ENCODE assay signal across 22 cellular contexts in genomic region chr15:93880358-93880757, GRCh38.
DNase-seq lines count a peak whose midpoint lies in the region; ATAC-seq and TF ChIP-seq lines count a peak whose summit lies in the region.
"Had no signal": no experiment of that assay in that cellular context is flagged by ENCODE, and none has a peak within 500 bp of the region (broad histone marks: within the 10 kb centered on the region; RNA-seq: fewer than 3 reads in every experiment).

No MANE protein-coding gene starts in this region.

- no peak overlapping the region for H3K27ac ChIP-seq in gastroesophageal sphincter
- H3K27ac ChIP-seq in left lung, result no peak overlapping the region
- H3K27ac ChIP-seq: A549; BLaER1 treated with 17β-estradiol and CSF1 and Interleukin-3, amounts not matched to agents 10 nM and 100 nM; GM23248 had no signal

- TF ChIP-seq CTCF in gastroesophageal sphincter (IDR thresholded peaks at IDR 0.05) (no peak), left lung (IDR thresholded peaks at IDR 0.05) (no peak)

- H3K9me3 ChIP-seq in gastroesophageal sphincter, result no peaks in the 10 kb centered on the region
- no peaks in the 10 kb centered on the region for H3K9me3 ChIP-seq in left lung
- H3K9me3 ChIP-seq: BE2C had no signal

- DNase-seq in Right ventricle myocardium superior (no peak), left cardiac atrium (no peak), left lung (no peak), NCI-H774 (lab: John Stamatoyannopoulos, UW) (no peak)
- DNase-seq: 8988T; ACHN; AML-193; BE2C; CD4-positive, alpha-beta T cell; CD8-positive, alpha-beta memory T cell; DMS 273 treated with DMSO at 0.1 percent for 48 hours; DMS79; EL; GDM1; GM23248; H9 had no signal

- WGBS in gastroesophageal sphincter (ENCODE audit: low coverage in 1 of 2), 2 donors, result 89 to 90% methylated on average over 1 of the region's 1 CpG

- no peak for TF ChIP-seq EP300 in gastroesophageal sphincter (IDR thresholded peaks at IDR 0.05)

- H3K4me1 ChIP-seq in gastroesophageal sphincter, result peaks cover 0 to 4% (median 0%) of the 10 kb centered on the region in 3 donors
- H3K4me1 ChIP-seq in left lung, result no peaks in the 10 kb centered on the region
- H3K4me1 ChIP-seq: A549 had no signal

- H3K4me3 ChIP-seq in gastroesophageal sphincter (no peak overlapping the region), left lung (no peak overlapping the region)
- H3K4me3 ChIP-seq: A549; BLaER1 treated with 17β-estradiol and CSF1 and Interleukin-3, amounts not matched to agents 10 nM and 100 nM; GM12878; GM23248 had no signal

- intact Hi-C loops in Right ventricle myocardium superior (cut with DNase I), result no loop called here
- intact Hi-C loops in left cardiac atrium (cut with DNase I), result no loop called here
- intact Hi-C loops in left lung (cut with DNase I), result no loop called here

- peak; percentile 77 for ATAC-seq in Right ventricle myocardium superior (ENCODE audit: poor library complexity)
- ATAC-seq in left cardiac atrium, result no peak
- peak; percentile 39 for ATAC-seq in gastroesophageal sphincter
- peak; percentile 39 for ATAC-seq in left lung
- no peak for ATAC-seq in HG02678 (IDR thresholded peaks at IDR 0.05; ENCODE audit: unreplicated experiment)
- ATAC-seq: A549, GM12878, HCT116 had no signal

- H3K27me3 ChIP-seq in gastroesophageal sphincter, result no peaks in the 10 kb centered on the region
- H3K27me3 ChIP-seq in left lung, result no peaks in the 10 kb centered on the region
- H3K27me3 ChIP-seq: BE2C; BLaER1 treated with 17β-estradiol and CSF1 and Interleukin-3, amounts not matched to agents 10 nM and 100 nM had no signal

- H3K36me3 ChIP-seq in gastroesophageal sphincter, result no peaks in the 10 kb centered on the region
- H3K36me3 ChIP-seq in left lung, result no peaks in the 10 kb centered on the region
- H3K36me3 ChIP-seq: BE2C; BLaER1 treated with 17β-estradiol and CSF1 and Interleukin-3, amounts not matched to agents 10 nM and 100 nM had no signal

- TF ChIP-seq POLR2A in gastroesophageal sphincter (IDR thresholded peaks at IDR 0.05), result no peak

Comparison
In these comparisons a context has a peak if more than half of its experiments do, and no peak if none do; other contexts are left out.
1. ATAC-seq: peak in Right ventricle myocardium superior (single experiment), gastroesophageal sphincter (single experiment) and left lung (single experiment); none in left cardiac atrium (0 of 2) and HG02678 (single experiment).